In genomic region chr2:7392076-7392787, GRCh38 we compare ENCODE assay signal across 13 cellular contexts.
DNase-seq lines count a peak whose midpoint lies in the region; ATAC-seq and TF ChIP-seq lines count a peak whose summit lies in the region.
"Had no signal": no experiment of that assay in that cellular context is flagged by ENCODE, and none has a peak within 500 bp of the region (broad histone marks: within the 10 kb centered on the region; RNA-seq: fewer than 3 reads in every experiment).

No MANE protein-coding gene starts in this region.

- no peak for ATAC-seq in stimulated activated naive CD8-positive, alpha-beta T cell treated with anti-CD3 and anti-CD28 coated beads, Interleukin-15, amount 100 ng/mL, for 72 hours

- no peaks in the 10 kb centered on the region for H3K36me3 Mint-ChIP-seq in activated CD4-positive, alpha-beta memory T cell treated with anti-CD3 and anti-CD28 coated beads for 36 hours
- H3K36me3 Mint-ChIP-seq in activated CD4-positive, alpha-beta memory T cell treated with anti-CD3 and anti-CD28 coated beads, Interleukin-2, amount 10 ng/mL, durations not matched to agents 7 days and 5 days (ENCODE audit: low read depth): no peaks in the 10 kb centered on the region
- no peaks in the 10 kb centered on the region for H3K36me3 Mint-ChIP-seq in type B pancreatic cell

- no peaks in the 10 kb centered on the region for H3K27me3 Mint-ChIP-seq in activated CD4-positive, alpha-beta memory T cell treated with anti-CD3 and anti-CD28 coated beads for 36 hours
- H3K27me3 Mint-ChIP-seq in activated CD4-positive, alpha-beta memory T cell treated with anti-CD3 and anti-CD28 coated beads, Interleukin-2, amount 10 ng/mL, durations not matched to agents 7 days and 5 days: peaks cover 6% of the 10 kb centered on the region
- no peaks in the 10 kb centered on the region for H3K27me3 Mint-ChIP-seq in type B pancreatic cell
- no peaks in the 10 kb centered on the region for H3K27me3 Mint-ChIP-seq in stimulated activated naive CD8-positive, alpha-beta T cell treated with anti-CD3 and anti-CD28 coated beads, Interleukin-15, amount 100 ng/mL, for 72 hours

- DNase-seq in activated CD4-positive, alpha-beta memory T cell treated with anti-CD3 and anti-CD28 coated beads for 36 hours: peak; percentile 36
- no peak for DNase-seq in activated CD4-positive, alpha-beta memory T cell treated with anti-CD3 and anti-CD28 coated beads, Interleukin-2, amount 10 ng/mL, durations not matched to agents 7 days and 5 days
- peak; percentile 46 for DNase-seq in NCI-H510A treated with DMSO at 0.1 percent for 48 hours (lab: John Stamatoyannopoulos, UW)
- peak; percentile 31 for DNase-seq in fibroblast of mammary gland (ENCODE audit: low read depth)
- no peak for DNase-seq in type B pancreatic cell (ENCODE audit: extremely low spot score, unreplicated experiment)
- no peak for DNase-seq in stimulated activated naive CD8-positive, alpha-beta T cell treated with anti-CD3 and anti-CD28 coated beads, Interleukin-15, amount 100 ng/mL, for 72 hours
- no peak for DNase-seq in activated CD8-positive, alpha-beta memory T cell treated with anti-CD3 and anti-CD28 coated beads for 24 hours
- DNase-seq in hippocampal formation (lab: John Stamatoyannopoulos, UW): no peak
- DNase-seq: MM.1S; nephron progenitor cell; stimulated activated CD4-positive, alpha-beta T cell treated with anti-CD3 and anti-CD28 coated beads, Interleukin-1b, Interleukin-23, amount 100 ng/mL, for 48 hours had no signal

- TF ChIP-seq CTCF in fibroblast of mammary gland (conservative IDR thresholded peaks at IDR 0.05; ENCODE audit: control insufficient read depth, insufficient read depth, low read depth, low read length) (no peak), type B pancreatic cell (conservative IDR thresholded peaks at IDR 0.05) (no peak)

- no peak overlapping the region for H3K4me3 Mint-ChIP-seq in activated CD4-positive, alpha-beta memory T cell treated with anti-CD3 and anti-CD28 coated beads for 36 hours
- no peak overlapping the region for H3K4me3 Mint-ChIP-seq in activated CD4-positive, alpha-beta memory T cell treated with anti-CD3 and anti-CD28 coated beads, Interleukin-2, amount 10 ng/mL, durations not matched to agents 7 days and 5 days
- H3K4me3 Mint-ChIP-seq in type B pancreatic cell: no peak overlapping the region
- no peak overlapping the region for H3K4me3 Mint-ChIP-seq in stimulated activated naive CD8-positive, alpha-beta T cell treated with anti-CD3 and anti-CD28 coated beads, Interleukin-15, amount 100 ng/mL, for 72 hours
- H3K4me3 Mint-ChIP-seq: nephron progenitor cell had no signal

- H3K27ac Mint-ChIP-seq in activated CD4-positive, alpha-beta memory T cell treated with anti-CD3 and anti-CD28 coated beads for 36 hours: no peak overlapping the region
- H3K27ac Mint-ChIP-seq in activated CD4-positive, alpha-beta memory T cell treated with anti-CD3 and anti-CD28 coated beads, Interleukin-2, amount 10 ng/mL, durations not matched to agents 7 days and 5 days: no peak overlapping the region
- H3K27ac Mint-ChIP-seq in type B pancreatic cell: peak overlapping the region; percentile 76
- no peak overlapping the region for H3K27ac Mint-ChIP-seq in stimulated activated naive CD8-positive, alpha-beta T cell treated with anti-CD3 and anti-CD28 coated beads, Interleukin-15, amount 100 ng/mL, for 72 hours
- H3K27ac Mint-ChIP-seq: nephron progenitor cell had no signal

- POLR2A ChIA-PET in activated CD4-positive, alpha-beta memory T cell treated with anti-CD3 and anti-CD28 coated beads for 36 hours (lab: Charles Lee): no interaction called here
- POLR2A ChIA-PET in activated CD4-positive, alpha-beta memory T cell treated with anti-CD3 and anti-CD28 coated beads, Interleukin-2, amount 10 ng/mL, durations not matched to agents 7 days and 5 days (lab: Charles Lee): no interaction called here

- CTCF ChIA-PET in activated CD4-positive, alpha-beta memory T cell treated with anti-CD3 and anti-CD28 coated beads for 36 hours (lab: Charles Lee): no interaction called here
- CTCF ChIA-PET in activated CD4-positive, alpha-beta memory T cell treated with anti-CD3 and anti-CD28 coated beads, Interleukin-2, amount 10 ng/mL, durations not matched to agents 7 days and 5 days (lab: Charles Lee): no interaction called here

- intact Hi-C loops in activated CD4-positive, alpha-beta memory T cell treated with anti-CD3 and anti-CD28 coated beads for 36 hours (cut with micrococcal nuclease): no loop called here

- no peaks in the 10 kb centered on the region for H3K9me3 Mint-ChIP-seq in activated CD4-positive, alpha-beta memory T cell treated with anti-CD3 and anti-CD28 coated beads for 36 hours
- H3K9me3 Mint-ChIP-seq in activated CD4-positive, alpha-beta memory T cell treated with anti-CD3 and anti-CD28 coated beads, Interleukin-2, amount 10 ng/mL, durations not matched to agents 7 days and 5 days: no peaks in the 10 kb centered on the region
- no peaks in the 10 kb centered on the region for H3K9me3 Mint-ChIP-seq in type B pancreatic cell
- no peaks in the 10 kb centered on the region for H3K9me3 Mint-ChIP-seq in stimulated activated naive CD8-positive, alpha-beta T cell treated with anti-CD3 and anti-CD28 coated beads, Interleukin-15, amount 100 ng/mL, for 72 hours

- no peak overlapping the region for H3K4me3 ChIP-seq in fibroblast of mammary gland (ENCODE audit: control insufficient read depth, low read depth, low read length)
- H3K4me3 ChIP-seq: lung, thoracic aorta had no signal

- H3K4me1 Mint-ChIP-seq in activated CD4-positive, alpha-beta memory T cell treated with anti-CD3 and anti-CD28 coated beads for 36 hours (ENCODE audit: low read depth): peaks cover 3% of the 10 kb centered on the region
- no peaks in the 10 kb centered on the region for H3K4me1 Mint-ChIP-seq in activated CD4-positive, alpha-beta memory T cell treated with anti-CD3 and anti-CD28 coated beads, Interleukin-2, amount 10 ng/mL, durations not matched to agents 7 days and 5 days
- peaks cover 14% of the 10 kb centered on the region for H3K4me1 Mint-ChIP-seq in type B pancreatic cell (ENCODE audit: unreplicated experiment)
- no peaks in the 10 kb centered on the region for H3K4me1 Mint-ChIP-seq in stimulated activated naive CD8-positive, alpha-beta T cell treated with anti-CD3 and anti-CD28 coated beads, Interleukin-15, amount 100 ng/mL, for 72 hours

Comparison
In these comparisons a context has a peak if more than half of its experiments do, and no peak if none do; other contexts are left out.
1. DNase-seq: peak in activated CD4-positive, alpha-beta memory T cell treated with anti-CD3 and anti-CD28 coated beads for 36 hours (single experiment), NCI-H510A treated with DMSO at 0.1 percent for 48 hours (single experiment) and fibroblast of mammary gland (single experiment); none in activated CD4-positive, alpha-beta memory T cell treated with anti-CD3 and anti-CD28 coated beads, Interleukin-2, amount 10 ng/mL, durations not matched to agents 7 days and 5 days (single experiment), type B pancreatic cell (single experiment), stimulated activated naive CD8-positive, alpha-beta T cell treated with anti-CD3 and anti-CD28 coated beads, Interleukin-15, amount 100 ng/mL, for 72 hours (0 of 2), activated CD8-positive, alpha-beta memory T cell treated with anti-CD3 and anti-CD28 coated beads for 24 hours (single experiment) and hippocampal formation (0 of 2).